Comparison of ENCODE assay signal across 8 cellular contexts in genomic region chr2:180077295-180077906, GRCh38.
A peak's percentile ranks its signal among the peaks of the same experiment; 100 is the strongest.
DNase-seq lines count a peak whose midpoint lies in the region; ATAC-seq and TF ChIP-seq lines count a peak whose summit lies in the region.

No MANE protein-coding gene starts in this region.

- CTCF ChIA-PET in activated CD4-positive, alpha-beta memory T cell treated with anti-CD3 and anti-CD28 coated beads for 36 hours (lab: Charles Lee), result no interaction called here

- H3K27me3 Mint-ChIP-seq in activated CD4-positive, alpha-beta memory T cell treated with anti-CD3 and anti-CD28 coated beads for 36 hours, result no peaks in the 10 kb centered on the region

- POLR2A ChIA-PET in activated CD4-positive, alpha-beta memory T cell treated with anti-CD3 and anti-CD28 coated beads for 36 hours (lab: Charles Lee), result no interaction called here

- H3K27me3 ChIP-seq in WERI-Rb-1 (ENCODE audit: insufficient read depth, low read depth, severe bottlenecking), result no peaks in the 10 kb centered on the region

- no peaks in the 10 kb centered on the region for H3K4me1 Mint-ChIP-seq in activated CD4-positive, alpha-beta memory T cell treated with anti-CD3 and anti-CD28 coated beads for 36 hours (ENCODE audit: low read depth)

- 0 out of 2 replicates have a peak, but pooled peaks have one; percentile 19 for TF ChIP-seq CTCF in WERI-Rb-1 (IDR thresholded peaks at IDR 0.05; ENCODE audit: low read depth, low read length)

- H3K36me3 Mint-ChIP-seq in activated CD4-positive, alpha-beta memory T cell treated with anti-CD3 and anti-CD28 coated beads for 36 hours, result peaks cover 2% of the 10 kb centered on the region

- no peaks in the 10 kb centered on the region for H3K36me3 ChIP-seq in WERI-Rb-1

- H3K9me3 Mint-ChIP-seq in activated CD4-positive, alpha-beta memory T cell treated with anti-CD3 and anti-CD28 coated beads for 36 hours, result peaks cover 21% of the 10 kb centered on the region

- DNase-seq in DMS53 treated with DMSO at 0.1 percent for 48 hours (lab: John Stamatoyannopoulos, UW; ENCODE audit: unreplicated experiment) (peak; percentile 43), WERI-Rb-1 (no peak), left colon (no peak), SKM-1 (lab: John Stamatoyannopoulos, UW; ENCODE audit: unreplicated experiment) (no peak)
- no peak for DNase-seq in activated CD4-positive, alpha-beta memory T cell treated with anti-CD3 and anti-CD28 coated beads for 36 hours

- no peak overlapping the region for H3K27ac Mint-ChIP-seq in activated CD4-positive, alpha-beta memory T cell treated with anti-CD3 and anti-CD28 coated beads for 36 hours

- H3K9me3 ChIP-seq in WERI-Rb-1 (ENCODE audit: severe bottlenecking), result no peaks in the 10 kb centered on the region

- peak; percentile 66 for ATAC-seq in HG03354 (IDR thresholded peaks at IDR 0.05; ENCODE audit: poor library complexity, severe bottlenecking, unreplicated experiment)
- peak; percentile 31 for ATAC-seq in left colon
- no peak for ATAC-seq in HG02642 (IDR thresholded peaks at IDR 0.05; ENCODE audit: poor library complexity, unreplicated experiment)
- no peak for ATAC-seq in GM19397 (IDR thresholded peaks at IDR 0.05; ENCODE audit: unreplicated experiment)

- intact Hi-C loops in left colon (cut with DNase I, micrococcal nuclease), result no loop called here
- intact Hi-C loops in activated CD4-positive, alpha-beta memory T cell treated with anti-CD3 and anti-CD28 coated beads for 36 hours (cut with micrococcal nuclease), result no loop called here

- no peak overlapping the region for H3K4me3 ChIP-seq in WERI-Rb-1 (ENCODE audit: low read depth, low read length)

- no peak overlapping the region for H3K4me3 Mint-ChIP-seq in activated CD4-positive, alpha-beta memory T cell treated with anti-CD3 and anti-CD28 coated beads for 36 hours

- H3K27ac ChIP-seq in WERI-Rb-1, result no peak overlapping the region

Comparison
In these comparisons a context has a peak if more than half of its experiments do, and no peak if none do; other contexts are left out.
1. ATAC-seq: peak in HG03354 (single experiment) and left colon (single experiment); none in HG02642 (single experiment) and GM19397 (single experiment).